Comparison of ENCODE assay signal across 1 cellular context in genomic region chr6:17427617-17428016, GRCh38.
TF ChIP-seq lines count a peak whose summit lies in the region.

No MANE protein-coding gene starts in this region.

TF ChIP-seq in GM23338, 12 proteins besides CTCF, POLR2A, EP300 and RAD21 (continued from another document):
- TF ChIP-seq REST (IDR thresholded peaks at IDR 0.05; ENCODE audit: unreplicated experiment) = no peak
- TF ChIP-seq ZNF462 (CRISPR knock-in tag; IDR thresholded peaks at IDR 0.05) = no peak
- TF ChIP-seq ETS1 (IDR thresholded peaks at IDR 0.05) = no peak
- TF ChIP-seq EZH2 (IDR thresholded peaks at IDR 0.05; ENCODE audit: low read depth, unreplicated experiment) = no peak
- no peak for TF ChIP-seq ZNF331 (CRISPR knock-in tag; IDR thresholded peaks at IDR 0.05; ENCODE audit: low read depth)
- TF ChIP-seq NANOG (IDR thresholded peaks at IDR 0.05; ENCODE audit: borderline replicate concordance) = no peak
- TF ChIP-seq POLR2AphosphoS5 (IDR thresholded peaks at IDR 0.05; ENCODE audit: low read depth) = no peak
- TF ChIP-seq EZH2phosphoT487 (IDR thresholded peaks at IDR 0.05; ENCODE audit: unreplicated experiment) = no peak
- no peak for TF ChIP-seq STAT1 (IDR thresholded peaks at IDR 0.05; ENCODE audit: unreplicated experiment)
- no peak for TF ChIP-seq CREB1 (CRISPR knock-in tag; IDR thresholded peaks at IDR 0.05; ENCODE audit: low read depth)
TF ChIP-seq in GM23338: peak in this region for 0.
